Comparison of ENCODE assay signal across 18 cellular contexts in genomic region chr16:86718118-86718517, GRCh38.
DNase-seq lines count a peak whose midpoint lies in the region; ATAC-seq, FAIRE-seq and TF ChIP-seq lines count a peak whose summit lies in the region.
"Had no signal": no experiment of that assay in that cellular context is flagged by ENCODE, and none has a peak within 500 bp of the region (broad histone marks: within the 10 kb centered on the region; RNA-seq: fewer than 3 reads in every experiment).

No MANE protein-coding gene starts in this region.

- FAIRE-seq in GM18507 (lab: Jason Lieb, UNC), result peak; percentile 74

- H3K36me3 ChIP-seq in spleen, result no peaks in the 10 kb centered on the region
- H3K36me3 ChIP-seq: esophagus muscularis mucosa, thyroid gland, WERI-Rb-1 had no signal

- H3K27me3 ChIP-seq in foreskin keratinocyte, result no peaks in the 10 kb centered on the region
- no peaks in the 10 kb centered on the region for H3K27me3 ChIP-seq in CD4-positive, alpha-beta T cell (ENCODE audit: control insufficient read depth, insufficient read depth, low read length)
- H3K27me3 ChIP-seq in spleen (replicated peaks in 1 of 7), result peaks cover 0 to 67% (median 0%) of the 10 kb centered on the region in 7 donors

- CTCF ChIA-PET in WTC11 (lab: Charles Lee), result interaction anchor here (1.5 to 1.6 kb wide), 2 partner anchors 15 to 156 kb away, joined by 3 to 4 read pairs; no protein-coding TSS in a partner anchor
- CTCF ChIA-PET in CD4-positive, alpha-beta T cell (lab: Charles Lee), result no interaction called here

- H3K4me3 ChIP-seq in spleen, result no peak overlapping the region
- H3K4me3 ChIP-seq: dorsolateral prefrontal cortex, esophagus muscularis mucosa, thyroid gland had no signal

- no peaks in the 10 kb centered on the region for H3K27me3 Mint-ChIP-seq in WTC11 (ENCODE audit: low read depth)
- peaks cover 19% of the 10 kb centered on the region for H3K27me3 Mint-ChIP-seq in CD4-positive, alpha-beta T cell

- no peaks in the 10 kb centered on the region for H3K36me3 Mint-ChIP-seq in WTC11
- H3K36me3 Mint-ChIP-seq in CD4-positive, alpha-beta T cell (ENCODE audit: low read depth), result no peaks in the 10 kb centered on the region
- H3K36me3 Mint-ChIP-seq: CD8-positive, alpha-beta T cell had no signal

- DNase-seq in A172 (ENCODE audit: low spot score) (peak; percentile 24), GM18507 (ENCODE audit: extremely low spot score, insufficient read length, low read depth) (no peak), WTC11 (ENCODE audit: low spot score) (no peak), foreskin keratinocyte (peak; percentile 34 to 61), GDM1 (lab: John Stamatoyannopoulos, UW) (no peak), NOMO-1 treated with DMSO at 0.1 percent for 48 hours (lab: John Stamatoyannopoulos, UW; ENCODE audit: unreplicated experiment) (no peak), spleen (no peak)
- no peak for DNase-seq in CD4-positive, alpha-beta T cell
- DNase-seq: CD8-positive, alpha-beta T cell; dorsolateral prefrontal cortex; KBM-7; NCI-H2029; NCI-H446; nucleus accumbens; right cardiac atrium; thyroid gland; WERI-Rb-1 had no signal

- intact Hi-C loops in CD4-positive, alpha-beta T cell (cut with DNase I, micrococcal nuclease), result no loop called here
- intact Hi-C loops in spleen (cut with DNase I; ENCODE audit: low total_unique reads), result no loop called here

- 26 to 40% (median 33%) methylated on average over 9 of the region's 9 CpGs for WGBS in spleen, 5 donors

- no peak overlapping the region for H3K27ac ChIP-seq in foreskin keratinocyte
- H3K27ac ChIP-seq in CD4-positive, alpha-beta T cell (ENCODE audit: low read depth, low read length), result no peak overlapping the region
- no peak overlapping the region for H3K27ac ChIP-seq in spleen
- H3K27ac ChIP-seq: dorsolateral prefrontal cortex, esophagus muscularis mucosa, thyroid gland, WERI-Rb-1 had no signal

- H3K9me3 ChIP-seq in CD4-positive, alpha-beta T cell (ENCODE audit: control insufficient read depth, low read length), result no peaks in the 10 kb centered on the region
- no peaks in the 10 kb centered on the region for H3K9me3 ChIP-seq in spleen
- H3K9me3 ChIP-seq: esophagus muscularis mucosa, thyroid gland had no signal

- POLR2A ChIA-PET in WTC11 (lab: Charles Lee), result no interaction called here
- POLR2A ChIA-PET in CD4-positive, alpha-beta T cell (lab: Charles Lee), result no interaction called here

- TF ChIP-seq CTCF in WTC11 (IDR thresholded peaks at IDR 0.05), result no peak
- TF ChIP-seq CTCF in foreskin keratinocyte (conservative IDR thresholded peaks at IDR 0.05), result no peak
- TF ChIP-seq CTCF in CD4-positive, alpha-beta T cell (IDR thresholded peaks at IDR 0.05), result no peak
- no peak for TF ChIP-seq CTCF in spleen (IDR thresholded peaks at IDR 0.05 in 8 of 11, conservative IDR thresholded peaks at IDR 0.05 in 3 of 11)

- no peak for TF ChIP-seq POLR2A in spleen (IDR thresholded peaks at IDR 0.05)

- H3K4me1 ChIP-seq in foreskin keratinocyte, result no peaks in the 10 kb centered on the region
- H3K4me1 ChIP-seq in spleen, result no peaks in the 10 kb centered on the region
- H3K4me1 ChIP-seq: esophagus muscularis mucosa, thyroid gland had no signal

- H3K4me3 Mint-ChIP-seq in WTC11, result no peak overlapping the region
- no peak overlapping the region for H3K4me3 Mint-ChIP-seq in CD4-positive, alpha-beta T cell
- H3K4me3 Mint-ChIP-seq: CD8-positive, alpha-beta T cell had no signal

- H3K27ac Mint-ChIP-seq in WTC11, result no peak overlapping the region
- no peak overlapping the region for H3K27ac Mint-ChIP-seq in CD4-positive, alpha-beta T cell
- H3K27ac Mint-ChIP-seq: CD8-positive, alpha-beta T cell had no signal

- ATAC-seq in WTC11 (peak; percentile 39; the same call in 1 of the 2 replicates), foreskin keratinocyte (peak; percentile 70)
- ATAC-seq in CD4-positive, alpha-beta T cell (ENCODE audit: poor library complexity), result no peak
- ATAC-seq: CD8-positive, alpha-beta T cell had no signal

- H3K9me3 Mint-ChIP-seq in WTC11, result no peaks in the 10 kb centered on the region
- no peaks in the 10 kb centered on the region for H3K9me3 Mint-ChIP-seq in CD4-positive, alpha-beta T cell
- H3K9me3 Mint-ChIP-seq: CD8-positive, alpha-beta T cell had no signal

- H3K4me1 Mint-ChIP-seq in WTC11, result peaks cover 38% of the 10 kb centered on the region
- H3K4me1 Mint-ChIP-seq in CD4-positive, alpha-beta T cell (ENCODE audit: low read depth), result no peaks in the 10 kb centered on the region

TF ChIP-seq in WTC11, 78 proteins besides CTCF, POLR2A, EP300 and RAD21 (continues in another document):
- TF ChIP-seq, protein P1, sequence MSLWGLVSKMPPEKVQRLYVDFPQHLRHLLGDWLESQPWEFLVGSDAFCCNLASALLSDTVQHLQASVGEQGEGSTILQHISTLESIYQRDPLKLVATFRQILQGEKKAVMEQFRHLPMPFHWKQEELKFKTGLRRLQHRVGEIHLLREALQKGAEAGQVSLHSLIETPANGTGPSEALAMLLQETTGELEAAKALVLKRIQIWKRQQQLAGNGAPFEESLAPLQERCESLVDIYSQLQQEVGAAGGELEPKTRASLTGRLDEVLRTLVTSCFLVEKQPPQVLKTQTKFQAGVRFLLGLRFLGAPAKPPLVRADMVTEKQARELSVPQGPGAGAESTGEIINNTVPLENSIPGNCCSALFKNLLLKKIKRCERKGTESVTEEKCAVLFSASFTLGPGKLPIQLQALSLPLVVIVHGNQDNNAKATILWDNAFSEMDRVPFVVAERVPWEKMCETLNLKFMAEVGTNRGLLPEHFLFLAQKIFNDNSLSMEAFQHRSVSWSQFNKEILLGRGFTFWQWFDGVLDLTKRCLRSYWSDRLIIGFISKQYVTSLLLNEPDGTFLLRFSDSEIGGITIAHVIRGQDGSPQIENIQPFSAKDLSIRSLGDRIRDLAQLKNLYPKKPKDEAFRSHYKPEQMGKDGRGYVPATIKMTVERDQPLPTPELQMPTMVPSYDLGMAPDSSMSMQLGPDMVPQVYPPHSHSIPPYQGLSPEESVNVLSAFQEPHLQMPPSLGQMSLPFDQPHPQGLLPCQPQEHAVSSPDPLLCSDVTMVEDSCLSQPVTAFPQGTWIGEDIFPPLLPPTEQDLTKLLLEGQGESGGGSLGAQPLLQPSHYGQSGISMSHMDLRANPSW (CRISPR knock-in tag; conservative IDR thresholded peaks at IDR 0.05; ENCODE audit: low read depth), result no peak
- no peak for TF ChIP-seq NFYB (CRISPR knock-in tag; conservative IDR thresholded peaks at IDR 0.05; ENCODE audit: low read depth)
- TF ChIP-seq, protein P2, sequence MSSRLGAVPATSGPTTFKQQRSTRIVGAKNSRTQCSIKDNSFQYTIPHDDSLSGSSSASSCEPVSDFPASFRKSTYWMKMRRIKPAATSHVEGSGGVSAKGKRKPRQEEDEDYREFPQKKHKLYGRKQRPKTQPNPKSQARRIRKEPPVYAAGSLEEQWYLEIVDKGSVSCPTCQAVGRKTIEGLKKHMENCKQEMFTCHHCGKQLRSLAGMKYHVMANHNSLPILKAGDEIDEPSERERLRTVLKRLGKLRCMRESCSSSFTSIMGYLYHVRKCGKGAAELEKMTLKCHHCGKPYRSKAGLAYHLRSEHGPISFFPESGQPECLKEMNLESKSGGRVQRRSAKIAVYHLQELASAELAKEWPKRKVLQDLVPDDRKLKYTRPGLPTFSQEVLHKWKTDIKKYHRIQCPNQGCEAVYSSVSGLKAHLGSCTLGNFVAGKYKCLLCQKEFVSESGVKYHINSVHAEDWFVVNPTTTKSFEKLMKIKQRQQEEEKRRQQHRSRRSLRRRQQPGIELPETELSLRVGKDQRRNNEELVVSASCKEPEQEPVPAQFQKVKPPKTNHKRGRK (CRISPR knock-in tag; IDR thresholded peaks at IDR 0.05; ENCODE audit: borderline replicate concordance), result no peak
- TF ChIP-seq SMAD3 (CRISPR knock-in tag; IDR thresholded peaks at IDR 0.05; ENCODE audit: borderline replicate concordance), result no peak
- TF ChIP-seq E2F1 (CRISPR knock-in tag; IDR thresholded peaks at IDR 0.05), result no peak
- no peak for TF ChIP-seq NR1H2 (CRISPR knock-in tag; IDR thresholded peaks at IDR 0.05)
- no peak for TF ChIP-seq CREB1 (CRISPR knock-in tag; IDR thresholded peaks at IDR 0.05)
- no peak for TF ChIP-seq PRRX2 (CRISPR knock-in tag; IDR thresholded peaks at IDR 0.05)
- no peak for TF ChIP-seq ZBTB21 (CRISPR knock-in tag; IDR thresholded peaks at IDR 0.05; ENCODE audit: borderline replicate concordance)
- TF ChIP-seq TCF7 (CRISPR knock-in tag; IDR thresholded peaks at IDR 0.05; ENCODE audit: low read depth), result no peak
- TF ChIP-seq, protein P3, sequence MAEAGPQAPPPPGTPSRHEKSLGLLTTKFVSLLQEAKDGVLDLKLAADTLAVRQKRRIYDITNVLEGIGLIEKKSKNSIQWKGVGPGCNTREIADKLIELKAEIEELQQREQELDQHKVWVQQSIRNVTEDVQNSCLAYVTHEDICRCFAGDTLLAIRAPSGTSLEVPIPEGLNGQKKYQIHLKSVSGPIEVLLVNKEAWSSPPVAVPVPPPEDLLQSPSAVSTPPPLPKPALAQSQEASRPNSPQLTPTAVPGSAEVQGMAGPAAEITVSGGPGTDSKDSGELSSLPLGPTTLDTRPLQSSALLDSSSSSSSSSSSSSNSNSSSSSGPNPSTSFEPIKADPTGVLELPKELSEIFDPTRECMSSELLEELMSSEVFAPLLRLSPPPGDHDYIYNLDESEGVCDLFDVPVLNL (CRISPR knock-in tag; IDR thresholded peaks at IDR 0.05; ENCODE audit: borderline replicate concordance, low read depth), result no peak
- TF ChIP-seq SOX15 (CRISPR knock-in tag; IDR thresholded peaks at IDR 0.05), result no peak
- TF ChIP-seq ZNF232 (CRISPR knock-in tag; IDR thresholded peaks at IDR 0.05), result no peak
- TF ChIP-seq, protein P4, sequence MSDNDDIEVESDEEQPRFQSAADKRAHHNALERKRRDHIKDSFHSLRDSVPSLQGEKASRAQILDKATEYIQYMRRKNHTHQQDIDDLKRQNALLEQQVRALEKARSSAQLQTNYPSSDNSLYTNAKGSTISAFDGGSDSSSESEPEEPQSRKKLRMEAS (CRISPR knock-in tag; IDR thresholded peaks at IDR 0.05), result no peak
- no peak for TF ChIP-seq ZNF671 (CRISPR knock-in tag; IDR thresholded peaks at IDR 0.05)

Comparison
In these comparisons a context has a peak if more than half of its experiments do, and no peak if none do; other contexts are left out.
1. DNase-seq: peak in A172 (single experiment) and foreskin keratinocyte (2 of 2); none in GM18507 (single experiment), WTC11 (single experiment), GDM1 (single experiment), CD4-positive, alpha-beta T cell (0 of 10), NOMO-1 treated with DMSO at 0.1 percent for 48 hours (single experiment) and spleen (single experiment).